In the genomic region with DNA sequence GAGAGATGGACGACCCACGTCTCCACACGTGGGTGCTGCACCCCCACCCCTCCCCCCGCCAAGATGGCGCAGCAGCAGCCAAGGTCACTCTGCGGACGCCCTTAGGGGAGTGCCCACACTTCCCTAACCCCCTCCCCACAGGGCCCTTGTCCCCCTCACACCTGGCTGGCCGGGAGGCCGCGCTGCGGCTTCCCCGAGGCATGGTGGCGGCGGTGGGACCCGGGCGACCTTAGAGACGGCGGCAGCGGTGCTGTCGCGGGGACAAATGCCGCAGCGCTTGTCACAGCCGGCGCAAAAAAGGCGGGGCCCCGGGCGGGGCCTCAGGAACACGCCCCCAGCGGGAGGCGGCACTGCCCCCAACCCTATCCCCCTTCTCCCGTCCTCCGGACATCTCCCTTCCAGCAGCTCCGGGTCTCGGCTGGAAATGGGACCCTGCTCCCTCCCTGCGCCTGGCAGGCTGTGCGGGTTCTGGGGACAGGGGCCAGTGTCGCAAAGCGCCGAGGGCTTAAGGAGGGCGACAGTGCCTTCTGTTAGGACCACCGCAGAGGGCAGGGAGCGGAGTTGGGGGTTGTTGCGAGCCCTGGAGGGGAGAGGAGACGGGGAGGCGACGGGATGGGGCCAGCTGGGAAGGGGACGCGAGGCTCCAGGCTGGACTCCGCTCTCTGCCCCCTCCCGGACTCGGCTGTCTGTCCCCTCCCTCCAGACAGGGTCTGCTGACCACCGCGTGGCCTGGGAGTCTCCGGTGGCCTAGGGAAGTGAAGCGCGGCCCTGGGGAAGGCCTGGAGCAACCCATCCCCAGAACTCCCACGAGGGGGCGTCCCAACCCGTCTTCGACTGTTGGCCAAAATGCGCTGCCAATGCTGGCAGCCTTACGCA, we compare ENCODE assay signal across 8 cellular contexts. TPM values are rescaled to one million over a fixed set of nuclear protein-coding genes. Genes with fewer than 3 reads are reported as not detected.
DNase-seq lines count a peak whose midpoint lies in the region; ATAC-seq lines count a peak whose summit lies in the region.

TSS of gene CHCHD10 (minus strand) at position 300 of the 876 bp plus-strand sequence. CDS start at position 202, 98 bp downstream.

- H3K27me3 Mint-ChIP-seq in activated CD4-positive, alpha-beta memory T cell treated with anti-CD3 and anti-CD28 coated beads, Interleukin-2, amount 10 ng/mL, durations not matched to agents 7 days and 5 days, result no peaks in the 10 kb centered on the region

- ATAC-seq in HG02885 (IDR thresholded peaks at IDR 0.05; ENCODE audit: poor library complexity, unreplicated experiment) (peak; percentile 60), GM21390 (IDR thresholded peaks at IDR 0.05; ENCODE audit: unreplicated experiment) (no peak)

- peak within 1 kb of the TSS; percentile 54 for H3K27ac Mint-ChIP-seq in activated CD4-positive, alpha-beta memory T cell treated with anti-CD3 and anti-CD28 coated beads, Interleukin-2, amount 10 ng/mL, durations not matched to agents 7 days and 5 days

- peaks cover 4% of the 10 kb centered on the region for H3K36me3 Mint-ChIP-seq in activated CD4-positive, alpha-beta memory T cell treated with anti-CD3 and anti-CD28 coated beads, Interleukin-2, amount 10 ng/mL, durations not matched to agents 7 days and 5 days (ENCODE audit: low read depth)

- H3K9me3 Mint-ChIP-seq in activated CD4-positive, alpha-beta memory T cell treated with anti-CD3 and anti-CD28 coated beads, Interleukin-2, amount 10 ng/mL, durations not matched to agents 7 days and 5 days, result no peaks in the 10 kb centered on the region

- POLR2A ChIA-PET in activated CD4-positive, alpha-beta memory T cell treated with anti-CD3 and anti-CD28 coated beads, Interleukin-2, amount 10 ng/mL, durations not matched to agents 7 days and 5 days (lab: Charles Lee), result interaction anchor here (0.6 to 2.8 kb wide), 15 partner anchors 10 to 142 kb away, joined by 3 to 18 read pairs (median 4); partner anchors contain the start of genes MIF, SLC2A11 and ZNF70

- CTCF ChIA-PET in activated CD4-positive, alpha-beta memory T cell treated with anti-CD3 and anti-CD28 coated beads, Interleukin-2, amount 10 ng/mL, durations not matched to agents 7 days and 5 days (lab: Charles Lee), result interaction anchor here (0.7 to 3.3 kb wide), 6 partner anchors 20 to 126 kb away, joined by 3 to 13 read pairs (median 4); partner anchors contain the start of genes MIF and SLC2A11

- H3K4me3 Mint-ChIP-seq in activated CD4-positive, alpha-beta memory T cell treated with anti-CD3 and anti-CD28 coated beads, Interleukin-2, amount 10 ng/mL, durations not matched to agents 7 days and 5 days, result peak within 1 kb of the TSS; percentile 75

- H3K4me1 Mint-ChIP-seq in activated CD4-positive, alpha-beta memory T cell treated with anti-CD3 and anti-CD28 coated beads, Interleukin-2, amount 10 ng/mL, durations not matched to agents 7 days and 5 days, result peaks cover 51% of the 10 kb centered on the region

- peak; percentile 71 for DNase-seq in GDM1 (lab: John Stamatoyannopoulos, UW)
- DNase-seq in NCI-H748 treated with DMSO at 0.1 percent for 48 hours (lab: John Stamatoyannopoulos, UW), result peak; percentile 42
- peak; percentile 82 for DNase-seq in activated CD4-positive, alpha-beta memory T cell treated with anti-CD3 and anti-CD28 coated beads, Interleukin-2, amount 10 ng/mL, durations not matched to agents 7 days and 5 days
- DNase-seq in effector CD4-positive, alpha-beta T cell, result peak; percentile 64
- peak; percentile 95 for DNase-seq in medulla oblongata (ENCODE audit: extremely low spot score)
- peak; percentile 50 to 72 (median 55) for DNase-seq in stimulated activated CD4-positive, alpha-beta T cell treated with anti-CD3 and anti-CD28 coated beads, TNF-alpha, amount 100 ng/mL, for 4 hours (ENCODE audit: low read depth in 3 of 3)

RNA-seq across cellular contexts. Expression of gene CHCHD10, which starts in this region (rescaled TPM):
- total RNA-seq in activated CD4-positive, alpha-beta memory T cell treated with anti-CD3 and anti-CD28 coated beads, Interleukin-2, amount 10 ng/mL, durations not matched to agents 7 days and 5 days, result 10 to 100 TPM; 62.4 to 63.2 TPM

Comparison
In these comparisons a context has a peak if more than half of its experiments do, and no peak if none do; other contexts are left out.
1. DNase-seq: peak in every context shown above with its lines; median percentile 95 in medulla oblongata; 82 in activated CD4-positive, alpha-beta memory T cell treated with anti-CD3 and anti-CD28 coated beads, Interleukin-2, amount 10 ng/mL, durations not matched to agents 7 days and 5 days; 71 in GDM1; 64 in effector CD4-positive, alpha-beta T cell; 55 in stimulated activated CD4-positive, alpha-beta T cell treated with anti-CD3 and anti-CD28 coated beads, TNF-alpha, amount 100 ng/mL, for 4 hours; 42 in NCI-H748 treated with DMSO at 0.1 percent for 48 hours.